ENCODE assay signal across 13 cellular contexts in the genomic region with DNA sequence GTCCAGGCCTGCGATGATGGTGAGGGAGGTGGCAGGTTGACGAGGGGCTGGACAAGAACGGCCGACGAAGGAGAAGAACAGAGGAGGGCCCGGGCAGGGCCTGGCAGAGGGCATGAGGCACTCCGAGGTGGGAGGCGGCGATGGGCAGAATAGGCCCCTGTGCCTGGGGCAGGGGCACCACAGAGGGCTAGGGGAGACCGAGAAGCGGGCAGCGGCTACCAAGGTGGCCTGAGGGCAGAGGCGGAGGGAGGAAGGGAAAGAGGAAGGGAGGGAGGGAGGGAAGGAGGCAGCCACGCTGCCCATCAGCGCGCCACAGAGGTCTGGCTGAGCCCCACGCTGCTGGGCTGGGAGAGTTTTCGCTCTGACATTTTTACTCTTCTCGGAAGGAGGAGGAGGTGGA. TPM values are rescaled to one million over a fixed set of nuclear protein-coding genes. Genes with fewer than 3 reads are reported as not detected.
DNase-seq lines count a peak whose midpoint lies in the region; ATAC-seq, FAIRE-seq and TF ChIP-seq lines count a peak whose summit lies in the region.
"Had no signal": no experiment of that assay in that cellular context is flagged by ENCODE, and none has a peak within 500 bp of the region (broad histone marks: within the 10 kb centered on the region; RNA-seq: fewer than 3 reads in every experiment).

No MANE protein-coding gene starts in this region.

- in situ Hi-C loops in HepG2 (cut with HindIII; ENCODE audit: extremely low pct_ligation_motif_present, low pct_unique_long_range_greater_than_20kb): no loop called here

- H2AFZ ChIP-seq in HepG2 (ENCODE audit: low read length): no peak overlapping the region

- no peak for DNase-seq in HepG2 (ENCODE audit: low spot score)
- no peak for DNase-seq in left cardiac atrium
- no peak for DNase-seq in osteocyte (ENCODE audit: extremely low spot score, unreplicated experiment)
- DNase-seq in stimulated activated naive CD4-positive, alpha-beta T cell (lab: John Stamatoyannopoulos, UW): no peak
- no peak for DNase-seq in Kasumi-1 (lab: John Stamatoyannopoulos, UW)
- DNase-seq in NCI-H2081 treated with DMSO at 0.1 percent for 48 hours (lab: John Stamatoyannopoulos, UW): no peak
- DNase-seq: activated CD4-positive, alpha-beta T cell treated with anti-CD3 and anti-CD28 coated beads, Interleukin-2, amount 10 ng/mL, durations not matched to agents 7 days and 5 days; stimulated activated CD4-positive, alpha-beta T cell treated with anti-CD3 and anti-CD28 coated beads, Interleukin-12 subunit alpha, Interleukin-12 subunit beta, amount 100 ng/mL, for 4 hours had no signal

- H3K27me3 ChIP-seq in liver (ENCODE audit: control insufficient read depth in 4 of 4, insufficient read depth in 4 of 4, low read length in 3 of 4) (peaks cover 0 to 3% (median 0%) of the 10 kb centered on the region in 4 donors), HepG2 (ENCODE audit: control insufficient read depth in 1 of 2, insufficient read depth in 2 of 2, low read length in 2 of 2) (peaks cover 20 to 62% of the 10 kb centered on the region in 2 experiments)

- no peak for FAIRE-seq in HepG2 (lab: Jason Lieb, UNC)
- FAIRE-seq: H1 had no signal

- peak overlapping the region; percentile 42 to 60 for H3K27ac ChIP-seq in liver (ENCODE audit: low read depth in 1 of 2, low read length in 2 of 2)
- H3K27ac ChIP-seq in HepG2 (ENCODE audit: extremely low read length, insufficient read depth, low read length): no peak overlapping the region

- no peaks in the 10 kb centered on the region for H4K20me1 ChIP-seq in HepG2 (ENCODE audit: insufficient read depth, low read length)

- H3K27ac Mint-ChIP-seq in osteocyte (ENCODE audit: unreplicated experiment): peak overlapping the region; percentile 99
- H3K27ac Mint-ChIP-seq: activated CD4-positive, alpha-beta T cell treated with anti-CD3 and anti-CD28 coated beads, Interleukin-2, amount 10 ng/mL, durations not matched to agents 7 days and 5 days; stimulated activated effector memory CD8-positive, alpha-beta T cell treated with anti-CD3 and anti-CD28 coated beads, Interleukin-12 subunit alpha, Interleukin-12 subunit beta, amount 100 ng/mL, for 72 hours had no signal

- no peaks in the 10 kb centered on the region for H3K36me3 Mint-ChIP-seq in osteocyte (ENCODE audit: unreplicated experiment)
- H3K36me3 Mint-ChIP-seq: activated naive CD8-positive, alpha-beta T cell had no signal

- no peak overlapping the region for H3K4me2 ChIP-seq in HepG2 (ENCODE audit: low read depth, low read length)

- no peaks in the 10 kb centered on the region for H3K9me3 Mint-ChIP-seq in osteocyte (ENCODE audit: unreplicated experiment)
- H3K9me3 Mint-ChIP-seq: activated CD4-positive, alpha-beta T cell treated with anti-CD3 and anti-CD28 coated beads, Interleukin-2, amount 10 ng/mL, durations not matched to agents 7 days and 5 days; stimulated activated effector memory CD8-positive, alpha-beta T cell treated with anti-CD3 and anti-CD28 coated beads, Interleukin-12 subunit alpha, Interleukin-12 subunit beta, amount 100 ng/mL, for 72 hours had no signal

- H3K4me3 Mint-ChIP-seq in osteocyte (ENCODE audit: unreplicated experiment): peak overlapping the region; percentile 63
- H3K4me3 Mint-ChIP-seq: activated CD4-positive, alpha-beta T cell treated with anti-CD3 and anti-CD28 coated beads, Interleukin-2, amount 10 ng/mL, durations not matched to agents 7 days and 5 days; activated naive CD8-positive, alpha-beta T cell; stimulated activated effector memory CD8-positive, alpha-beta T cell treated with anti-CD3 and anti-CD28 coated beads, Interleukin-12 subunit alpha, Interleukin-12 subunit beta, amount 100 ng/mL, for 72 hours had no signal

- H3K9ac ChIP-seq in liver (ENCODE audit: low read depth in 1 of 2, low read length in 2 of 2): no peak overlapping the region
- H3K9ac ChIP-seq in HepG2 (ENCODE audit: insufficient read depth, low read depth, low read length): no peak overlapping the region

- no peak for TF ChIP-seq EP300 in HepG2 (IDR thresholded peaks at IDR 0.05; ENCODE audit: low read depth in 2 of 2, low read length in 2 of 2)
- TF ChIP-seq EP300 in HepG2 (CRISPR knock-in tag; IDR thresholded peaks at IDR 0.05; ENCODE audit: borderline replicate concordance): no peak

- 71% methylated on average over 19 of the region's 19 CpGs for WGBS in liver
- 37% methylated on average over 19 of the region's 19 CpGs for WGBS in HepG2 (ENCODE audit: low lambda C conversion rate)

- no peaks in the 10 kb centered on the region for H3K79me2 ChIP-seq in HepG2 (ENCODE audit: insufficient read depth, low read length)

- TF ChIP-seq CTCF in liver (IDR thresholded peaks at IDR 0.05; ENCODE audit: low read depth, low read length, missing input control) (no peak), HepG2 (CRISPR knock-in tag; IDR thresholded peaks at IDR 0.05) (no peak), osteocyte (IDR thresholded peaks at IDR 0.05) (no peak)

- H3K9me3 ChIP-seq in liver (ENCODE audit: control insufficient read depth in 4 of 4, low read length in 3 of 4): no peaks in the 10 kb centered on the region
- H3K9me3 ChIP-seq in HepG2 (ENCODE audit: low read length): no peaks in the 10 kb centered on the region

- TF ChIP-seq POLR2A in HepG2 (IDR thresholded peaks at IDR 0.05; ENCODE audit: insufficient read depth in 1 of 2, low read depth in 2 of 2, low read length in 2 of 2): no peak

- TF ChIP-seq RAD21 in liver (IDR thresholded peaks at IDR 0.05) (no peak), HepG2 (CRISPR knock-in tag; IDR thresholded peaks at IDR 0.05) (no peak)

- BruUV-seq in HepG2 (replicated peaks; lab: Mats Ljungman, UMichigan): no TSS peak

- POLR2A ChIA-PET in HepG2 (lab: Yijun Ruan, JAX): no interaction called here

- intact Hi-C loops in HepG2 (cut with micrococcal nuclease; ENCODE audit: unreplicated experiment): no loop called here
- intact Hi-C loops in left cardiac atrium (cut with DNase I): no loop called here

- CTCF ChIA-PET in HepG2 (lab: Yijun Ruan, JAX; ENCODE audit: low intra/inter-chr PET ratio, low total read pairs): no interaction called here

- H3K36me3 ChIP-seq in liver (ENCODE audit: control insufficient read depth in 4 of 4, insufficient read depth in 3 of 4, low read depth in 1 of 4, low read length in 3 of 4): no peaks in the 10 kb centered on the region
- no peaks in the 10 kb centered on the region for H3K36me3 ChIP-seq in HepG2 (replicated peaks in 1 of 2; ENCODE audit: control insufficient read depth in 1 of 2, insufficient read depth in 2 of 2, low read length in 2 of 2)

- peaks cover 56% of the 10 kb centered on the region for H3K4me1 Mint-ChIP-seq in osteocyte (ENCODE audit: unreplicated experiment)

- H3K4me3 ChIP-seq in liver (ENCODE audit: low read depth in 1 of 3, low read length in 3 of 3): peak overlapping the region in 1 of 3 donors; percentile 21
- H3K4me3 ChIP-seq in HepG2 (replicated peaks in 1 of 3; ENCODE audit: insufficient read depth in 1 of 3, low read depth in 2 of 3, low read length in 3 of 3): no peak overlapping the region

- H3K4me1 ChIP-seq in liver (ENCODE audit: control insufficient read depth in 4 of 4, insufficient read depth in 4 of 4, low read length in 3 of 4): peaks cover 0 to 12% (median 6%) of the 10 kb centered on the region in 4 donors
- no peaks in the 10 kb centered on the region for H3K4me1 ChIP-seq in HepG2 (ENCODE audit: insufficient read depth, low read length)

- H3K27me3 Mint-ChIP-seq in osteocyte (ENCODE audit: unreplicated experiment): no peaks in the 10 kb centered on the region
- H3K27me3 Mint-ChIP-seq: activated CD4-positive, alpha-beta T cell treated with anti-CD3 and anti-CD28 coated beads, Interleukin-2, amount 10 ng/mL, durations not matched to agents 7 days and 5 days; activated naive CD8-positive, alpha-beta T cell had no signal

- ATAC-seq in HepG2 (no peak), left cardiac atrium (peak; percentile 3 to 11), HG02970 (IDR thresholded peaks at IDR 0.05; ENCODE audit: low FRiP score, unreplicated experiment) (no peak)
- ATAC-seq: stimulated activated effector memory CD8-positive, alpha-beta T cell treated with anti-CD3 and anti-CD28 coated beads, Interleukin-12 subunit alpha, Interleukin-12 subunit beta, amount 100 ng/mL, for 72 hours had no signal

RNA-seq across cellular contexts. Expression of a gene that starts 11.3 kb away (rescaled TPM):
- 1 to 10 TPM; 5.0 to 7.7 TPM for total RNA-seq in liver
- polyA plus RNA-seq in liver: 1 to 10 TPM; 5.2 to 6.3 TPM
- 0.29 and 1.00 TPM in 2 replicates for total RNA-seq in HepG2 (2016; rRNA removed; fragmentation: Illumina TruSeq; extraction: Trizol)
- 0.35 and 2.3 TPM in 2 replicates for total RNA-seq in HepG2 (2016; cell fraction: cytosol; rRNA removed; fragmentation: Illumina TruSeq; extraction: Trizol; ENCODE audit: low read depth)
- 0.65 and 1.00 TPM in 2 replicates for total RNA-seq in HepG2 (2016; cell fraction: insoluble cytoplasmic fraction; rRNA removed; fragmentation: Illumina TruSeq; extraction: Trizol)
- total RNA-seq in HepG2 (2016; cell fraction: membrane; rRNA removed; fragmentation: Illumina TruSeq; extraction: Trizol): 1.00 and 1.5 TPM in 2 replicates
- total RNA-seq in HepG2 (2016; cell fraction: nucleus; rRNA removed; fragmentation: Illumina TruSeq; extraction: Trizol): not detected in 2 replicates
- polyA plus RNA-seq in HepG2 (2011; rRNA removed): 0.59 and 1.5 TPM in 2 replicates
- polyA plus RNA-seq in HepG2 (2011; cell fraction: cytosol; rRNA removed): 0.87 and 0.93 TPM in 2 replicates
- 1.4 and 10.9 TPM in 2 replicates for polyA plus RNA-seq in HepG2 (2011; cell fraction: nucleus; rRNA removed)
- 0.93 and 1.1 TPM in 2 replicates for polyA plus RNA-seq in HepG2 (2012)
- 0.59 and 1.5 TPM in 2 replicates for polyA plus RNA-seq in HepG2 (2016; cell fraction: cytosol; fragmentation: Illumina TruSeq; extraction: Trizol; ENCODE audit: low read depth)
- polyA plus RNA-seq in HepG2 (2016; cell fraction: insoluble cytoplasmic fraction; fragmentation: Illumina TruSeq; extraction: Trizol; ENCODE audit: low read depth): 0.38 and 0.45 TPM in 2 replicates
- polyA plus RNA-seq in HepG2 (2016; cell fraction: membrane; fragmentation: Illumina TruSeq; extraction: Trizol; ENCODE audit: low read depth): 0.73 and 1.2 TPM in 2 replicates
- polyA plus RNA-seq in HepG2 (2016; cell fraction: nucleus; fragmentation: Illumina TruSeq; extraction: Trizol; ENCODE audit: insufficient read depth, low read depth): 0.79 and 0.90 TPM in 2 replicates
- polyA minus RNA-seq in HepG2 (2011; rRNA and poly(A)+ RNA removed; ENCODE audit: low replicate concordance): 0.28 and 0.60 TPM in 2 replicates
- polyA minus RNA-seq in HepG2 (2011; cell fraction: cytosol; rRNA and poly(A)+ RNA removed): 0.59 and 0.70 TPM in 2 replicates
- polyA minus RNA-seq in HepG2 (2011; cell fraction: nucleus; rRNA and poly(A)+ RNA removed): not detected in 2 replicates
- 10 to 100 TPM; 24.9 to 31.2 TPM for total RNA-seq in left cardiac atrium
- 26.9 and 29.5 TPM in 2 replicates for total RNA-seq in osteocyte
- total RNA-seq: H1 had no signal

RNA-seq across cellular contexts. Expression of a gene that starts 25.4 kb away (rescaled TPM):
- under 1 TPM in 1 of 2 donors, not detected in 1; 0.28 TPM for total RNA-seq in liver
- under 1 TPM in 1 of 2 donors, not detected in 1; 0.22 TPM for polyA plus RNA-seq in liver
- 7.2 and 8.5 TPM in 2 replicates for total RNA-seq in HepG2 (2016; rRNA removed; fragmentation: Illumina TruSeq; extraction: Trizol)
- 4.6 and 5.0 TPM in 2 replicates for total RNA-seq in HepG2 (2016; cell fraction: cytosol; rRNA removed; fragmentation: Illumina TruSeq; extraction: Trizol; ENCODE audit: low read depth)
- total RNA-seq in HepG2 (2016; cell fraction: insoluble cytoplasmic fraction; rRNA removed; fragmentation: Illumina TruSeq; extraction: Trizol): 6.9 and 7.7 TPM in 2 replicates
- total RNA-seq in HepG2 (2016; cell fraction: membrane; rRNA removed; fragmentation: Illumina TruSeq; extraction: Trizol): 5.9 and 6.3 TPM in 2 replicates
- 2.2 and 3.4 TPM in 2 replicates for total RNA-seq in HepG2 (2016; cell fraction: nucleus; rRNA removed; fragmentation: Illumina TruSeq; extraction: Trizol)
- polyA plus RNA-seq in HepG2 (2011; rRNA removed): 12.0 and 21.2 TPM in 2 replicates
- 19.5 and 30.5 TPM in 2 replicates for polyA plus RNA-seq in HepG2 (2011; cell fraction: cytosol; rRNA removed)
- 47.5 and 50.6 TPM in 2 replicates for polyA plus RNA-seq in HepG2 (2011; cell fraction: nucleus; rRNA removed)
- 52.9 and 67.0 TPM in 2 replicates for polyA plus RNA-seq in HepG2 (2012)
- polyA plus RNA-seq in HepG2 (2016; cell fraction: cytosol; fragmentation: Illumina TruSeq; extraction: Trizol; ENCODE audit: low read depth): 7.5 and 8.0 TPM in 2 replicates
- polyA plus RNA-seq in HepG2 (2016; cell fraction: insoluble cytoplasmic fraction; fragmentation: Illumina TruSeq; extraction: Trizol; ENCODE audit: low read depth): 6.6 and 8.3 TPM in 2 replicates
- polyA plus RNA-seq in HepG2 (2016; cell fraction: membrane; fragmentation: Illumina TruSeq; extraction: Trizol; ENCODE audit: low read depth): 4.0 and 6.2 TPM in 2 replicates
- polyA plus RNA-seq in HepG2 (2016; cell fraction: nucleus; fragmentation: Illumina TruSeq; extraction: Trizol; ENCODE audit: insufficient read depth, low read depth): 5.3 and 9.8 TPM in 2 replicates
- 2.8 TPM in 1 of 2 replicates, not detected in the other for polyA minus RNA-seq in HepG2 (2011; rRNA and poly(A)+ RNA removed; ENCODE audit: low replicate concordance)
- polyA minus RNA-seq in HepG2 (2011; cell fraction: cytosol; rRNA and poly(A)+ RNA removed): 3.9 and 4.6 TPM in 2 replicates
- polyA minus RNA-seq in HepG2 (2011; cell fraction: nucleus; rRNA and poly(A)+ RNA removed): 2.6 and 3.2 TPM in 2 replicates
- total RNA-seq in left cardiac atrium: under 1 TPM; 0.35 to 0.52 TPM
- total RNA-seq in osteocyte: 1.0 and 1.1 TPM in 2 replicates
- total RNA-seq: activated CD4-positive, alpha-beta T cell treated with anti-CD3 and anti-CD28 coated beads, Interleukin-2, amount 10 ng/mL, durations not matched to agents 7 days and 5 days; H1 had no signal
- polyA plus RNA-seq: H1 had no signal

RNA-seq across cellular contexts. Expression of a gene that starts 27.5 kb away (rescaled TPM):
- total RNA-seq in liver: not detected
- polyA plus RNA-seq in liver: not detected
- total RNA-seq in HepG2 (2016; rRNA removed; fragmentation: Illumina TruSeq; extraction: Trizol): not detected in 2 replicates
- not detected in 2 replicates for total RNA-seq in HepG2 (2016; cell fraction: cytosol; rRNA removed; fragmentation: Illumina TruSeq; extraction: Trizol; ENCODE audit: low read depth)
- not detected in 2 replicates for total RNA-seq in HepG2 (2016; cell fraction: insoluble cytoplasmic fraction; rRNA removed; fragmentation: Illumina TruSeq; extraction: Trizol)
- total RNA-seq in HepG2 (2016; cell fraction: membrane; rRNA removed; fragmentation: Illumina TruSeq; extraction: Trizol): not detected in 2 replicates
- not detected in 2 replicates for total RNA-seq in HepG2 (2016; cell fraction: nucleus; rRNA removed; fragmentation: Illumina TruSeq; extraction: Trizol)
- polyA plus RNA-seq in HepG2 (2011; rRNA removed): not detected in 2 replicates
- polyA plus RNA-seq in HepG2 (2011; cell fraction: cytosol; rRNA removed): not detected in 2 replicates
- polyA plus RNA-seq in HepG2 (2011; cell fraction: nucleus; rRNA removed): not detected in 2 replicates
- polyA plus RNA-seq in HepG2 (2012): 0.05 TPM in 1 of 2 replicates, not detected in the other
- polyA plus RNA-seq in HepG2 (2016; cell fraction: cytosol; fragmentation: Illumina TruSeq; extraction: Trizol; ENCODE audit: low read depth): not detected in 2 replicates
- polyA plus RNA-seq in HepG2 (2016; cell fraction: insoluble cytoplasmic fraction; fragmentation: Illumina TruSeq; extraction: Trizol; ENCODE audit: low read depth): not detected in 2 replicates
- not detected in 2 replicates for polyA plus RNA-seq in HepG2 (2016; cell fraction: membrane; fragmentation: Illumina TruSeq; extraction: Trizol; ENCODE audit: low read depth)
- polyA plus RNA-seq in HepG2 (2016; cell fraction: nucleus; fragmentation: Illumina TruSeq; extraction: Trizol; ENCODE audit: insufficient read depth, low read depth): not detected in 2 replicates
- not detected in 2 replicates for polyA minus RNA-seq in HepG2 (2011; rRNA and poly(A)+ RNA removed; ENCODE audit: low replicate concordance)
- not detected in 2 replicates for polyA minus RNA-seq in HepG2 (2011; cell fraction: cytosol; rRNA and poly(A)+ RNA removed)
- not detected in 2 replicates for polyA minus RNA-seq in HepG2 (2011; cell fraction: nucleus; rRNA and poly(A)+ RNA removed)
- total RNA-seq in left cardiac atrium: under 1 TPM; 0.10 to 0.50 TPM
- total RNA-seq in osteocyte: not detected in 2 replicates
- total RNA-seq: H1 had no signal

RNA-seq across cellular contexts. Expression of a gene that starts 29.4 kb away (rescaled TPM):
- total RNA-seq in liver (under 1 TPM; 0.17 to 0.28 TPM), HepG2 (2016; rRNA removed; fragmentation: Illumina TruSeq; extraction: Trizol) (0.60 TPM in 1 of 2 replicates, not detected in the other), left cardiac atrium (not detected), osteocyte (5.0 and 6.2 TPM in 2 replicates)
- polyA plus RNA-seq in liver (under 1 TPM; 0.43 to 0.99 TPM), HepG2 (2011; rRNA removed) (2.1 and 2.3 TPM in 2 replicates)
- total RNA-seq in HepG2 (2016; cell fraction: cytosol; rRNA removed; fragmentation: Illumina TruSeq; extraction: Trizol; ENCODE audit: low read depth): not detected in 2 replicates
- total RNA-seq in HepG2 (2016; cell fraction: insoluble cytoplasmic fraction; rRNA removed; fragmentation: Illumina TruSeq; extraction: Trizol): 0.19 TPM in 1 of 2 replicates, not detected in the other
- total RNA-seq in HepG2 (2016; cell fraction: membrane; rRNA removed; fragmentation: Illumina TruSeq; extraction: Trizol): 0.12 and 0.24 TPM in 2 replicates
- total RNA-seq in HepG2 (2016; cell fraction: nucleus; rRNA removed; fragmentation: Illumina TruSeq; extraction: Trizol): 0.38 and 1.4 TPM in 2 replicates
- 0.23 and 0.67 TPM in 2 replicates for polyA plus RNA-seq in HepG2 (2011; cell fraction: cytosol; rRNA removed)
- polyA plus RNA-seq in HepG2 (2011; cell fraction: nucleus; rRNA removed): 64.9 and 87.5 TPM in 2 replicates
- 0.56 and 1.3 TPM in 2 replicates for polyA plus RNA-seq in HepG2 (2012)
- not detected in 2 replicates for polyA plus RNA-seq in HepG2 (2016; cell fraction: cytosol; fragmentation: Illumina TruSeq; extraction: Trizol; ENCODE audit: low read depth)
- not detected in 2 replicates for polyA plus RNA-seq in HepG2 (2016; cell fraction: insoluble cytoplasmic fraction; fragmentation: Illumina TruSeq; extraction: Trizol; ENCODE audit: low read depth)
- not detected in 2 replicates for polyA plus RNA-seq in HepG2 (2016; cell fraction: membrane; fragmentation: Illumina TruSeq; extraction: Trizol; ENCODE audit: low read depth)
- 1.7 and 2.2 TPM in 2 replicates for polyA plus RNA-seq in HepG2 (2016; cell fraction: nucleus; fragmentation: Illumina TruSeq; extraction: Trizol; ENCODE audit: insufficient read depth, low read depth)
- polyA minus RNA-seq in HepG2 (2011; rRNA and poly(A)+ RNA removed; ENCODE audit: low replicate concordance): 0.28 TPM in 1 of 2 replicates, not detected in the other
- 0.62 TPM in 1 of 2 replicates, not detected in the other for polyA minus RNA-seq in HepG2 (2011; cell fraction: cytosol; rRNA and poly(A)+ RNA removed)
- 2.9 and 3.7 TPM in 2 replicates for polyA minus RNA-seq in HepG2 (2011; cell fraction: nucleus; rRNA and poly(A)+ RNA removed)
- total RNA-seq: activated CD4-positive, alpha-beta T cell treated with anti-CD3 and anti-CD28 coated beads, Interleukin-2, amount 10 ng/mL, durations not matched to agents 7 days and 5 days; H1 had no signal
- polyA plus RNA-seq: H1 had no signal

RNA-seq across cellular contexts. Expression of a gene that starts 55.3 kb away (rescaled TPM):
- total RNA-seq in liver (under 1 TPM in 1 of 2 donors, not detected in 1; 0.14 TPM), HepG2 (2016; rRNA removed; fragmentation: Illumina TruSeq; extraction: Trizol) (not detected in 2 replicates), left cardiac atrium (10 to 100 TPM; 11.7 to 28.5 TPM), osteocyte (2.6 and 4.4 TPM in 2 replicates)
- polyA plus RNA-seq in liver (under 1 TPM in 1 of 2 donors, not detected in 1; 0.06 TPM), HepG2 (2011; rRNA removed) (not detected in 2 replicates)
- not detected in 2 replicates for total RNA-seq in HepG2 (2016; cell fraction: cytosol; rRNA removed; fragmentation: Illumina TruSeq; extraction: Trizol; ENCODE audit: low read depth)
- total RNA-seq in HepG2 (2016; cell fraction: insoluble cytoplasmic fraction; rRNA removed; fragmentation: Illumina TruSeq; extraction: Trizol): not detected in 2 replicates
- not detected in 2 replicates for total RNA-seq in HepG2 (2016; cell fraction: membrane; rRNA removed; fragmentation: Illumina TruSeq; extraction: Trizol)
- total RNA-seq in HepG2 (2016; cell fraction: nucleus; rRNA removed; fragmentation: Illumina TruSeq; extraction: Trizol): not detected in 2 replicates
- not detected in 2 replicates for polyA plus RNA-seq in HepG2 (2011; cell fraction: cytosol; rRNA removed)
- polyA plus RNA-seq in HepG2 (2011; cell fraction: nucleus; rRNA removed): not detected in 2 replicates
- not detected in 2 replicates for polyA plus RNA-seq in HepG2 (2012)
- not detected in 2 replicates for polyA plus RNA-seq in HepG2 (2016; cell fraction: cytosol; fragmentation: Illumina TruSeq; extraction: Trizol; ENCODE audit: low read depth)
- polyA plus RNA-seq in HepG2 (2016; cell fraction: insoluble cytoplasmic fraction; fragmentation: Illumina TruSeq; extraction: Trizol; ENCODE audit: low read depth): not detected in 2 replicates
- polyA plus RNA-seq in HepG2 (2016; cell fraction: membrane; fragmentation: Illumina TruSeq; extraction: Trizol; ENCODE audit: low read depth): not detected in 2 replicates
- not detected in 2 replicates for polyA plus RNA-seq in HepG2 (2016; cell fraction: nucleus; fragmentation: Illumina TruSeq; extraction: Trizol; ENCODE audit: insufficient read depth, low read depth)
- polyA minus RNA-seq in HepG2 (2011; rRNA and poly(A)+ RNA removed; ENCODE audit: low replicate concordance): not detected in 2 replicates
- polyA minus RNA-seq in HepG2 (2011; cell fraction: cytosol; rRNA and poly(A)+ RNA removed): not detected in 2 replicates
- polyA minus RNA-seq in HepG2 (2011; cell fraction: nucleus; rRNA and poly(A)+ RNA removed): not detected in 2 replicates
- total RNA-seq: H1 had no signal
- polyA plus RNA-seq: H1 had no signal

Comparison
In these comparisons a context has a peak if more than half of its experiments do, and no peak if none do; other contexts are left out.
1. ATAC-seq: peak in left cardiac atrium (2 of 2); none in HepG2 (single experiment) and HG02970 (single experiment).